8 cellular contexts compared by ENCODE assay signal in genomic region chr12:64633940-64634337, GRCh38. TPM values are rescaled to one million over a fixed set of nuclear protein-coding genes. Genes with fewer than 3 reads are reported as not detected.
DNase-seq lines count a peak whose midpoint lies in the region; ATAC-seq and TF ChIP-seq lines count a peak whose summit lies in the region.

No MANE protein-coding gene starts in this region.

- H3K27ac Mint-ChIP-seq in central memory CD8-positive, alpha-beta T cell (ENCODE audit: low read depth) = peak overlapping the region; percentile 81
- H3K27ac Mint-ChIP-seq in natural killer cell treated with Interleukin-12 subunit alpha and Interleukin-12 subunit beta and Interleukin-15 and Interleukin-18, amount 100 ng/mL, for 72 hours = peak overlapping the region; percentile 38 to 55

- no peaks in the 10 kb centered on the region for H3K27me3 Mint-ChIP-seq in central memory CD8-positive, alpha-beta T cell
- H3K27me3 Mint-ChIP-seq in natural killer cell treated with Interleukin-12 subunit alpha and Interleukin-12 subunit beta and Interleukin-15 and Interleukin-18, amount 100 ng/mL, for 72 hours = no peaks in the 10 kb centered on the region

- no peak overlapping the region for H3K27ac ChIP-seq in suprapubic skin

- no peak for TF ChIP-seq CTCF in suprapubic skin (IDR thresholded peaks at IDR 0.05)

- H3K9me3 ChIP-seq in MG63 (peaks cover 7% of the 10 kb centered on the region), suprapubic skin (no peaks in the 10 kb centered on the region)

- peaks cover 6% of the 10 kb centered on the region for H3K9me3 Mint-ChIP-seq in central memory CD8-positive, alpha-beta T cell
- no peaks in the 10 kb centered on the region for H3K9me3 Mint-ChIP-seq in natural killer cell treated with Interleukin-12 subunit alpha and Interleukin-12 subunit beta and Interleukin-15 and Interleukin-18, amount 100 ng/mL, for 72 hours

- no peaks in the 10 kb centered on the region for H3K27me3 ChIP-seq in MG63
- no peaks in the 10 kb centered on the region for H3K27me3 ChIP-seq in suprapubic skin

- peak; percentile 77 for ATAC-seq in GM18861 (IDR thresholded peaks at IDR 0.05; ENCODE audit: unreplicated experiment)
- no peak for ATAC-seq in central memory CD8-positive, alpha-beta T cell (replicated peaks; ENCODE audit: extremely low read depth, poor library complexity, severe bottlenecking)
- peak in 1 of 2 donors; percentile 57 for ATAC-seq in natural killer cell treated with Interleukin-12 subunit alpha and Interleukin-12 subunit beta and Interleukin-15 and Interleukin-18, amount 100 ng/mL, for 72 hours
- ATAC-seq in HG03280 (IDR thresholded peaks at IDR 0.05; ENCODE audit: unreplicated experiment) = no peak
- no peak for ATAC-seq in HG02840 (IDR thresholded peaks at IDR 0.05; ENCODE audit: low FRiP score, unreplicated experiment)

- no peak for TF ChIP-seq EP300 in suprapubic skin (IDR thresholded peaks at IDR 0.05)

- TF ChIP-seq POLR2A in suprapubic skin (IDR thresholded peaks at IDR 0.05) = no peak

- H3K36me3 Mint-ChIP-seq in central memory CD8-positive, alpha-beta T cell (ENCODE audit: insufficient read depth) = peaks cover 28% of the 10 kb centered on the region
- peaks cover 31% of the 10 kb centered on the region for H3K36me3 Mint-ChIP-seq in natural killer cell treated with Interleukin-12 subunit alpha and Interleukin-12 subunit beta and Interleukin-15 and Interleukin-18, amount 100 ng/mL, for 72 hours

- DNase-seq in MG63 = peak; percentile 87
- DNase-seq in central memory CD8-positive, alpha-beta T cell (ENCODE audit: low spot score in 2 of 2) = no peak
- no peak for DNase-seq in natural killer cell treated with Interleukin-12 subunit alpha and Interleukin-12 subunit beta and Interleukin-15 and Interleukin-18, amount 100 ng/mL, for 72 hours (ENCODE audit: low spot score)
- no peak for DNase-seq in NCI-H2171 (lab: John Stamatoyannopoulos, UW)
- DNase-seq in suprapubic skin (ENCODE audit: low spot score in 2 of 2) = no peak

- peaks cover 60% of the 10 kb centered on the region for H3K4me1 Mint-ChIP-seq in central memory CD8-positive, alpha-beta T cell
- H3K4me1 Mint-ChIP-seq in natural killer cell treated with Interleukin-12 subunit alpha and Interleukin-12 subunit beta and Interleukin-15 and Interleukin-18, amount 100 ng/mL, for 72 hours (ENCODE audit: low read depth in 2 of 2) = peaks cover 49 to 57% of the 10 kb centered on the region in 2 donors

- H3K36me3 ChIP-seq in MG63 = no peaks in the 10 kb centered on the region
- no peaks in the 10 kb centered on the region for H3K36me3 ChIP-seq in suprapubic skin

- H3K4me3 Mint-ChIP-seq in central memory CD8-positive, alpha-beta T cell = peak overlapping the region; percentile 1
- no peak overlapping the region for H3K4me3 Mint-ChIP-seq in natural killer cell treated with Interleukin-12 subunit alpha and Interleukin-12 subunit beta and Interleukin-15 and Interleukin-18, amount 100 ng/mL, for 72 hours

- peaks cover 7% of the 10 kb centered on the region for H3K4me1 ChIP-seq in suprapubic skin

- no peak overlapping the region for H3K4me3 ChIP-seq in MG63
- no peak overlapping the region for H3K4me3 ChIP-seq in suprapubic skin

RNA-seq across cellular contexts. Expression of gene RASSF3, which starts 23.6 kb away (rescaled TPM):
- total RNA-seq in MG63 (2014; rRNA removed; shearing (Covaris generic); ENCODE audit: low replicate concordance) = 10.1 and 10.3 TPM in 2 replicates
- 10 to 100 TPM; 64.3 to 92.1 TPM for total RNA-seq in natural killer cell treated with Interleukin-12 subunit alpha and Interleukin-12 subunit beta and Interleukin-15 and Interleukin-18, amount 100 ng/mL, for 72 hours
- 10 to 100 TPM in 3 of 4 donors, 1 to 10 TPM in 1; 9.1 to 16.1 (median 11.2) TPM for total RNA-seq in suprapubic skin
